ENCODE assay signal across 15 cellular contexts in genomic region chr2:237879058-237879430, GRCh38. TPM values are rescaled to one million over a fixed set of nuclear protein-coding genes. Genes with fewer than 3 reads are reported as not detected.
DNase-seq lines count a peak whose midpoint lies in the region; ATAC-seq and TF ChIP-seq lines count a peak whose summit lies in the region.
"Had no signal": no experiment of that assay in that cellular context is flagged by ENCODE, and none has a peak within 500 bp of the region (broad histone marks: within the 10 kb centered on the region; RNA-seq: fewer than 3 reads in every experiment).

No MANE protein-coding gene starts in this region.

- H3K9ac ChIP-seq in neural cell (ENCODE audit: low read length), result no peak overlapping the region

- H3K9me2 ChIP-seq in neural cell (ENCODE audit: insufficient read depth, low read length), result no peaks in the 10 kb centered on the region

- DNase-seq in EL (peak; percentile 31), NCI-H1694 (lab: John Stamatoyannopoulos, UW) (peak; percentile 39), cerebellar cortex (ENCODE audit: low spot score) (peak; percentile 36), foreskin melanocyte (no peak)
- DNase-seq in activated CD8-positive, alpha-beta memory T cell treated with anti-CD3 and anti-CD28 coated beads, Interleukin-2, amount 10 ng/mL, durations not matched to agents 7 days and 5 days, result no peak
- DNase-seq: activated T-cell treated with anti-CD3 and anti-CD28 coated beads, Interleukin-2, amount 50 U/mL, for 4 hours; Caco-2; colonic mucosa; NCI-H187 treated with DMSO at 0.1 percent for 48 hours; RPMI8226; stimulated activated CD4-positive, alpha-beta T cell treated with anti-CD3 and anti-CD28 coated beads, Interleukin-15, amount 100 ng/mL, for 24 hours had no signal

- no peaks in the 10 kb centered on the region for H3K9me3 Mint-ChIP-seq in activated CD8-positive, alpha-beta memory T cell treated with anti-CD3 and anti-CD28 coated beads, Interleukin-2, amount 10 ng/mL, durations not matched to agents 7 days and 5 days (ENCODE audit: low read depth)
- H3K9me3 Mint-ChIP-seq: stimulated activated memory B cell treated with anti-CD40 and anti-IgM and Interleukin-4, amounts not matched to agents 10 μg/mL and 1 μg/mL and 100 μg/mL, for 72 hours had no signal

- no peak overlapping the region for H3K4me2 ChIP-seq in neural cell (ENCODE audit: low read length)

- TF ChIP-seq CTCF in neural cell (IDR thresholded peaks at IDR 0.05; ENCODE audit: poor library complexity, severe bottlenecking), result no peak

- no peaks in the 10 kb centered on the region for H3K4me1 Mint-ChIP-seq in activated CD8-positive, alpha-beta memory T cell treated with anti-CD3 and anti-CD28 coated beads, Interleukin-2, amount 10 ng/mL, durations not matched to agents 7 days and 5 days

- H3F3A ChIP-seq in neural cell (ENCODE audit: insufficient read depth, low read length, poor library complexity, severe bottlenecking), result no peaks in the 10 kb centered on the region

- H4K20me1 ChIP-seq in neural cell (ENCODE audit: insufficient read depth), result no peaks in the 10 kb centered on the region

- no peaks in the 10 kb centered on the region for H3K36me3 ChIP-seq in neural cell (ENCODE audit: insufficient read depth, low read length)
- H3K36me3 ChIP-seq: colonic mucosa had no signal

- no peak overlapping the region for H3K4me3 Mint-ChIP-seq in activated CD8-positive, alpha-beta memory T cell treated with anti-CD3 and anti-CD28 coated beads, Interleukin-2, amount 10 ng/mL, durations not matched to agents 7 days and 5 days
- H3K4me3 Mint-ChIP-seq: activated T-cell treated with anti-CD3 and anti-CD28 coated beads, Interleukin-2, amount 50 U/mL, for 4 hours; stimulated activated memory B cell treated with anti-CD40 and anti-IgM and Interleukin-4, amounts not matched to agents 10 μg/mL and 1 μg/mL and 100 μg/mL, for 72 hours had no signal

- no peak for TF ChIP-seq RAD21 in neural cell (conservative IDR thresholded peaks at IDR 0.05)

- H3K27ac ChIP-seq in neural cell (ENCODE audit: low read length), result peak overlapping the region; percentile 36
- H3K27ac ChIP-seq: colonic mucosa had no signal

- CTCF ChIA-PET in activated CD8-positive, alpha-beta memory T cell treated with anti-CD3 and anti-CD28 coated beads, Interleukin-2, amount 10 ng/mL, durations not matched to agents 7 days and 5 days (lab: Charles Lee), result no interaction called here

- ATAC-seq in activated CD8-positive, alpha-beta memory T cell treated with anti-CD3 and anti-CD28 coated beads, Interleukin-2, amount 10 ng/mL, durations not matched to agents 7 days and 5 days, result no peak
- ATAC-seq in GM21737 (IDR thresholded peaks at IDR 0.05; ENCODE audit: unreplicated experiment) (no peak), GM18858 (IDR thresholded peaks at IDR 0.05; ENCODE audit: unreplicated experiment) (no peak)
- ATAC-seq: activated T-cell treated with anti-CD3 and anti-CD28 coated beads, Interleukin-2, amount 50 U/mL, for 4 hours; stimulated activated memory B cell treated with anti-CD40 and anti-IgM and Interleukin-4, amounts not matched to agents 10 μg/mL and 1 μg/mL and 100 μg/mL, for 72 hours had no signal

- H3K79me2 ChIP-seq in neural cell (replicated peaks; ENCODE audit: insufficient read depth, low read length), result no peaks in the 10 kb centered on the region

- no peak overlapping the region for H3K4me3 ChIP-seq in neural cell (ENCODE audit: low read length)
- H3K4me3 ChIP-seq: colonic mucosa had no signal

- no peak overlapping the region for H2AFZ ChIP-seq in neural cell (ENCODE audit: low read depth, low read length)

- H3K9me3 ChIP-seq in neural cell (ENCODE audit: low read length), result no peaks in the 10 kb centered on the region
- H3K9me3 ChIP-seq: Caco-2, colonic mucosa had no signal

- no peaks in the 10 kb centered on the region for H3K27me3 ChIP-seq in neural cell (ENCODE audit: insufficient read depth, low read depth, low read length)
- H3K27me3 ChIP-seq: colonic mucosa had no signal

- H3K27me3 Mint-ChIP-seq in activated CD8-positive, alpha-beta memory T cell treated with anti-CD3 and anti-CD28 coated beads, Interleukin-2, amount 10 ng/mL, durations not matched to agents 7 days and 5 days, result no peaks in the 10 kb centered on the region

- no peak for TF ChIP-seq EP300 in neural cell (conservative IDR thresholded peaks at IDR 0.05; ENCODE audit: poor library complexity, severe bottlenecking)

- no peak overlapping the region for H3K27ac Mint-ChIP-seq in activated CD8-positive, alpha-beta memory T cell treated with anti-CD3 and anti-CD28 coated beads, Interleukin-2, amount 10 ng/mL, durations not matched to agents 7 days and 5 days
- H3K27ac Mint-ChIP-seq: stimulated activated memory B cell treated with anti-CD40 and anti-IgM and Interleukin-4, amounts not matched to agents 10 μg/mL and 1 μg/mL and 100 μg/mL, for 72 hours had no signal

- no peaks in the 10 kb centered on the region for H3K36me3 Mint-ChIP-seq in activated CD8-positive, alpha-beta memory T cell treated with anti-CD3 and anti-CD28 coated beads, Interleukin-2, amount 10 ng/mL, durations not matched to agents 7 days and 5 days
- H3K36me3 Mint-ChIP-seq: stimulated activated memory B cell treated with anti-CD40 and anti-IgM and Interleukin-4, amounts not matched to agents 10 μg/mL and 1 μg/mL and 100 μg/mL, for 72 hours had no signal

TF ChIP-seq in neural cell, 6 proteins besides CTCF, POLR2A, EP300 and RAD21:
- TF ChIP-seq SMC3 (conservative IDR thresholded peaks at IDR 0.05; ENCODE audit: poor library complexity), result no peak
- peak; percentile 14 for TF ChIP-seq POLR2AphosphoS5 (IDR thresholded peaks at IDR 0.05)
- no peak for TF ChIP-seq EZH2 (IDR thresholded peaks at IDR 0.05; ENCODE audit: borderline replicate concordance, insufficient read depth, low read length, poor library complexity, severe bottlenecking)
- TF ChIP-seq REST (IDR thresholded peaks at IDR 0.05; ENCODE audit: borderline replicate concordance), result no peak
- TF ChIP-seq TAF1 (IDR thresholded peaks at IDR 0.05; ENCODE audit: low read depth), result no peak
- no peak for TF ChIP-seq MXI1 (conservative IDR thresholded peaks at IDR 0.05; ENCODE audit: poor library complexity, severe bottlenecking)

RNA-seq across cellular contexts. Expression of gene RAMP1, which starts 19.6 kb away (rescaled TPM):
- 25.5 and 29.2 TPM in 2 replicates for polyA plus RNA-seq in neural cell
- polyA minus RNA-seq in neural cell, result 6.0 and 6.8 TPM in 2 replicates
- 1 to 10 TPM in 1 of 2 experiments, under 1 TPM in 1; 0.64 to 3.9 TPM for total RNA-seq in activated CD8-positive, alpha-beta memory T cell treated with anti-CD3 and anti-CD28 coated beads, Interleukin-2, amount 10 ng/mL, durations not matched to agents 7 days and 5 days

Comparison
In these comparisons a context has a peak if more than half of its experiments do, and no peak if none do; other contexts are left out.
1. DNase-seq: peak in EL (single experiment), NCI-H1694 (single experiment) and cerebellar cortex (single experiment); none in activated CD8-positive, alpha-beta memory T cell treated with anti-CD3 and anti-CD28 coated beads, Interleukin-2, amount 10 ng/mL, durations not matched to agents 7 days and 5 days (single experiment) and foreskin melanocyte (single experiment).